In genomic region chr14:101512396-101512695, GRCh38 we compare ENCODE assay signal across 1 cellular context.
TF ChIP-seq lines count a peak whose summit lies in the region.

No MANE protein-coding gene starts in this region.

TF ChIP-seq in H1, 55 proteins besides CTCF, POLR2A, EP300 and RAD21:
- TF ChIP-seq, protein P1, sequence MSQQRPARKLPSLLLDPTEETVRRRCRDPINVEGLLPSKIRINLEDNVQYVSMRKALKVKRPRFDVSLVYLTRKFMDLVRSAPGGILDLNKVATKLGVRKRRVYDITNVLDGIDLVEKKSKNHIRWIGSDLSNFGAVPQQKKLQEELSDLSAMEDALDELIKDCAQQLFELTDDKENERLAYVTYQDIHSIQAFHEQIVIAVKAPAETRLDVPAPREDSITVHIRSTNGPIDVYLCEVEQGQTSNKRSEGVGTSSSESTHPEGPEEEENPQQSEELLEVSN (IDR thresholded peaks at IDR 0.05), result peak; percentile 7; the same call in 1 of the 2 replicates
- TF ChIP-seq JUN (IDR thresholded peaks at IDR 0.05; ENCODE audit: low read depth, low read length) (no peak), TCF12 (IDR thresholded peaks at IDR 0.05; ENCODE audit: low read depth, low read length) (no peak)
